ENCODE assay signal across 8 cellular contexts in genomic region chr6:53066059-53066406, GRCh38. TPM values are rescaled to one million over a fixed set of nuclear protein-coding genes. Genes with fewer than 3 reads are reported as not detected.
DNase-seq lines count a peak whose midpoint lies in the region; ATAC-seq and TF ChIP-seq lines count a peak whose summit lies in the region.

No MANE protein-coding gene starts in this region.

- no peaks in the 10 kb centered on the region for H3K27me3 Mint-ChIP-seq in naive thymus-derived CD8-positive, alpha-beta T cell

- peak overlapping the region; percentile 79 to 99 (median 84) for H3K27ac Mint-ChIP-seq in naive thymus-derived CD8-positive, alpha-beta T cell

- 1 to 5% methylated on average over 7 to 19 of the region's 19 CpGs for WGBS in testis, 2 donors

- H3K4me1 Mint-ChIP-seq in naive thymus-derived CD8-positive, alpha-beta T cell = peaks cover 24 to 59% (median 53%) of the 10 kb centered on the region in 4 donors

- H3K9me3 ChIP-seq in testis = no peaks in the 10 kb centered on the region

- H3K4me1 ChIP-seq in testis = peaks cover 7% of the 10 kb centered on the region

- H3K36me3 ChIP-seq in testis (ENCODE audit: low read depth, missing control alignments) = no peaks in the 10 kb centered on the region

- no peak for TF ChIP-seq POLR2A in testis (IDR thresholded peaks at IDR 0.05)

- TF ChIP-seq CTCF in fibroblast of pulmonary artery (IDR thresholded peaks at IDR 0.05; ENCODE audit: low read length, missing control alignments) = no peak
- TF ChIP-seq CTCF in testis (IDR thresholded peaks at IDR 0.05) = no peak

- DNase-seq in NCI-H1092 treated with DMSO at 0.1 percent for 48 hours (lab: John Stamatoyannopoulos, UW) (peak; percentile 37), NCI-H1092 (lab: John Stamatoyannopoulos, UW) (no peak), NCI-H510A treated with DMSO at 0.1 percent for 48 hours (lab: John Stamatoyannopoulos, UW) (peak; percentile 72), fibroblast of pulmonary artery (ENCODE audit: low read depth) (no peak), testis (peak; percentile 55)
- DNase-seq in activated effector memory CD4-positive, alpha-beta T cell treated with anti-CD3 and anti-CD28 coated beads, Interleukin-2, amount 50 U/mL, for 16 hours = peak; percentile 78
- DNase-seq in naive thymus-derived CD8-positive, alpha-beta T cell = peak in 8 of 10 donors; percentile 8 to 64 (median 24)

- H3K27me3 ChIP-seq in testis = no peaks in the 10 kb centered on the region

- POLR2A ChIA-PET in naive thymus-derived CD8-positive, alpha-beta T cell (lab: Charles Lee) = interaction anchor here (1.1 to 1.9 kb wide), 3 partner anchors 70 to 482 kb away, joined by 4 to 19 read pairs (median 4); partner anchors contain the start of gene GSTA4

- H3K9me3 Mint-ChIP-seq in naive thymus-derived CD8-positive, alpha-beta T cell = no peaks in the 10 kb centered on the region

- H3K36me3 Mint-ChIP-seq in naive thymus-derived CD8-positive, alpha-beta T cell = peaks cover 0 to 13% (median 0%) of the 10 kb centered on the region in 3 donors

- peak overlapping the region; percentile 95 to 100 (median 99) for H3K4me3 Mint-ChIP-seq in naive thymus-derived CD8-positive, alpha-beta T cell

- H3K27ac ChIP-seq in testis = peak overlapping the region; percentile 84 to 96

- H3K4me3 ChIP-seq in fibroblast of pulmonary artery (replicated peaks; ENCODE audit: low read depth, low read length) (peak overlapping the region; percentile 73), testis (peak overlapping the region; percentile 95 to 97)

- intact Hi-C loops in testis (cut with DNase I; ENCODE audit: low total_unique reads) = no loop called here

- no peak for ATAC-seq in naive thymus-derived CD8-positive, alpha-beta T cell
- no peak for ATAC-seq in GM21529 (IDR thresholded peaks at IDR 0.05; ENCODE audit: unreplicated experiment)

RNA-seq across cellular contexts. Expression of gene FBXO9, which starts 0.8 kb away (rescaled TPM):
- total RNA-seq in naive thymus-derived CD8-positive, alpha-beta T cell = 100 to 1,000 TPM; 134 to 137 TPM
- 10 to 100 TPM; 46.1 to 52.1 (median 49.0) TPM for polyA plus RNA-seq in naive thymus-derived CD8-positive, alpha-beta T cell
- total RNA-seq in testis = 10 to 100 TPM; 75.1 to 81.6 TPM
- polyA plus RNA-seq in testis (ENCODE audit: insufficient read depth, low read depth, low replicate concordance) = 76.6 TPM

RNA-seq across cellular contexts. Expression of gene CILK1, which starts 4.4 kb away (rescaled TPM):
- total RNA-seq in naive thymus-derived CD8-positive, alpha-beta T cell = 10 to 100 TPM; 15.0 to 15.8 TPM
- 1 to 10 TPM; 2.8 to 4.1 (median 3.8) TPM for polyA plus RNA-seq in naive thymus-derived CD8-positive, alpha-beta T cell
- total RNA-seq in testis = 10 to 100 TPM; 18.2 to 20.2 TPM
- polyA plus RNA-seq in testis (ENCODE audit: insufficient read depth, low read depth, low replicate concordance) = 9.9 TPM

Comparison
In these comparisons a context has a peak if more than half of its experiments do, and no peak if none do; other contexts are left out.
1. DNase-seq: peak in NCI-H1092 treated with DMSO at 0.1 percent for 48 hours (single experiment), NCI-H510A treated with DMSO at 0.1 percent for 48 hours (single experiment), activated effector memory CD4-positive, alpha-beta T cell treated with anti-CD3 and anti-CD28 coated beads, Interleukin-2, amount 50 U/mL, for 16 hours (single experiment), naive thymus-derived CD8-positive, alpha-beta T cell (8 of 10) and testis (single experiment); none in NCI-H1092 (single experiment) and fibroblast of pulmonary artery (single experiment).